In the genomic region with DNA sequence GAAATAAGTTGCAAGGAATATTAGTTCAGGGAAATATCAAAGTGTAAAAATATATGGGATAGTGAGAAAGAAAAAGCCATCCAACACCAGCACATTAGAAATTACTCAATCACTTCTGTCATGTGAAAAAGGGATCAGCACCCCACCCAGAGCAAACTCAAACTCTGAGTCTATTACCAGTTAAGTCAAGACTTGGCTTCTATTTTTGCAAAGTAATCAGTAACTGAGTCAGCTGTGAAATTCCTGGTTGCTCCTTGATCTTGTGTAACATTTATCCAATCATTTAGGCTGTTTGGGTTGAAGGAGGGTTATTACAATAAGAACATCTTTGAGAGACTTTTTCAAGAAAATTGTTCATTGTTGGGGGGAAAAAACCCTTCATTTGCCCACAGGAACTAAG, we compare ENCODE assay signal across 14 cellular contexts. TPM values are rescaled to one million over a fixed set of nuclear protein-coding genes. Genes with fewer than 3 reads are reported as not detected.
DNase-seq lines count a peak whose midpoint lies in the region; ATAC-seq and TF ChIP-seq lines count a peak whose summit lies in the region.
"Had no signal": no experiment of that assay in that cellular context is flagged by ENCODE, and none has a peak within 500 bp of the region (broad histone marks: within the 10 kb centered on the region; RNA-seq: fewer than 3 reads in every experiment).

No MANE protein-coding gene starts in this region.

- H2BK12ac ChIP-seq in mesenchymal stem cell (ENCODE audit: low read length in 2 of 2): no peak overlapping the region

- H3K9me3 ChIP-seq in Peyer's patch: no peaks in the 10 kb centered on the region
- no peaks in the 10 kb centered on the region for H3K9me3 ChIP-seq in mesenchymal stem cell (ENCODE audit: control insufficient read depth, low read length)
- H3K9me3 ChIP-seq: MG63 had no signal

- H3K4me1 ChIP-seq in Peyer's patch: peaks cover 0 to 56% (median 4%) of the 10 kb centered on the region in 4 donors
- H3K4me1 ChIP-seq in mesenchymal stem cell (ENCODE audit: control insufficient read depth, insufficient read depth, low read depth, low read length): peaks cover 13% of the 10 kb centered on the region

- H3K36me3 ChIP-seq in Peyer's patch: no peaks in the 10 kb centered on the region
- H3K36me3 ChIP-seq in mesenchymal stem cell (ENCODE audit: control insufficient read depth in 1 of 2, insufficient read depth in 2 of 2, low read depth in 1 of 2, low read length in 2 of 2): peaks cover 0 to 24% of the 10 kb centered on the region in 2 experiments
- H3K36me3 ChIP-seq: MG63 had no signal

- peak overlapping the region; percentile 96 for H3K27ac ChIP-seq in 22Rv1
- H3K27ac ChIP-seq in Peyer's patch: peak overlapping the region in 3 of 4 donors; percentile 34 to 63 (median 40)
- H3K27ac ChIP-seq in mesenchymal stem cell (ENCODE audit: low read length, poor library complexity, severe bottlenecking): no peak overlapping the region

- H3K27me3 ChIP-seq in Peyer's patch: no peaks in the 10 kb centered on the region
- no peaks in the 10 kb centered on the region for H3K27me3 ChIP-seq in mesenchymal stem cell (ENCODE audit: control insufficient read depth in 1 of 2, insufficient read depth in 1 of 2, low read length in 2 of 2)
- H3K27me3 ChIP-seq: MG63 had no signal

- no peaks in the 10 kb centered on the region for H3K79me1 ChIP-seq in mesenchymal stem cell (replicated peaks; ENCODE audit: low read length, poor library complexity, severe bottlenecking)

- peak overlapping the region; percentile 59 for H3K9ac ChIP-seq in mesenchymal stem cell (ENCODE audit: low read length)

- H3K4me3 ChIP-seq in Peyer's patch (no peak overlapping the region), mesenchymal stem cell (ENCODE audit: insufficient read depth in 1 of 2, low read depth in 1 of 2, low read length in 2 of 2) (peak overlapping the region in 1 of 2 experiments; percentile 28)
- H3K4me3 ChIP-seq: MG63 had no signal

- no peak overlapping the region for H3K4me2 ChIP-seq in mesenchymal stem cell (ENCODE audit: low read length, poor library complexity, severe bottlenecking)

- H2AK5ac ChIP-seq in mesenchymal stem cell (ENCODE audit: low read length, severe bottlenecking): no peak overlapping the region

- H2AFZ ChIP-seq in mesenchymal stem cell (ENCODE audit: low read depth, low read length): no peak overlapping the region

- in situ Hi-C loops in GM13976 (cut with MboI; ENCODE audit: low sequenced_read_pairs, unreplicated experiment): no loop called here

- H4K91ac ChIP-seq in mesenchymal stem cell (ENCODE audit: low read length): no peak overlapping the region

- no peak overlapping the region for H4K8ac ChIP-seq in mesenchymal stem cell (ENCODE audit: low read length)

- H3K23ac ChIP-seq in mesenchymal stem cell (ENCODE audit: low read length in 2 of 2): no peak overlapping the region

- no peak overlapping the region for H2BK5ac ChIP-seq in mesenchymal stem cell (ENCODE audit: low read depth, low read length, poor library complexity, severe bottlenecking)

- no peak overlapping the region for H2BK15ac ChIP-seq in mesenchymal stem cell (ENCODE audit: low read depth, poor library complexity, severe bottlenecking)

- ATAC-seq in esophagus mucosa: peak; percentile 63
- no peak for ATAC-seq in HG02610 (IDR thresholded peaks at IDR 0.05; ENCODE audit: unreplicated experiment)
- ATAC-seq in GM21619 (IDR thresholded peaks at IDR 0.05; ENCODE audit: unreplicated experiment): no peak
- ATAC-seq: naive thymus-derived CD4-positive, alpha-beta T cell had no signal

- no peak for TF ChIP-seq POLR2A in Peyer's patch (IDR thresholded peaks at IDR 0.05)

- no peak overlapping the region for H3K18ac ChIP-seq in mesenchymal stem cell (ENCODE audit: low read depth in 1 of 2, low read length in 2 of 2)

- DNase-seq in Peyer's patch (peak in 1 of 3 donors; percentile 56), mesenchymal stem cell (peak; percentile 13), NCI-H1048 (lab: John Stamatoyannopoulos, UW) (no peak), GM13976 (ENCODE audit: low spot score) (no peak)
- DNase-seq: ACHN; DMS79 treated with DMSO at 0.1 percent for 48 hours; effector CD8-positive, alpha-beta T cell; MG63; naive thymus-derived CD4-positive, alpha-beta T cell; NCI-H446 had no signal

- no peak overlapping the region for H3K4ac ChIP-seq in mesenchymal stem cell (ENCODE audit: low read depth in 1 of 2, low read length in 2 of 2)

- TF ChIP-seq CTCF in 22Rv1 (IDR thresholded peaks at IDR 0.05) (no peak), Peyer's patch (IDR thresholded peaks at IDR 0.05) (no peak), GM13976 (IDR thresholded peaks at IDR 0.05; ENCODE audit: borderline replicate concordance, control extremely low read depth, extremely low read depth, insufficient read depth, missing control alignments) (no peak)

- H3K14ac ChIP-seq in mesenchymal stem cell (ENCODE audit: low read length in 2 of 2): no peak overlapping the region

- H2BK120ac ChIP-seq in mesenchymal stem cell (ENCODE audit: low read depth, low read length): no peak overlapping the region

RNA-seq across cellular contexts. Expression of a gene that starts 51.2 kb away (rescaled TPM):
- total RNA-seq in Peyer's patch (100 to 1,000 TPM in 2 of 4 donors, 10 to 100 TPM in 2; 22.3 to 145 (median 91.6) TPM), esophagus mucosa (36.3 TPM)
- polyA plus RNA-seq in mesenchymal stem cell (2013, experiment 1 of 2): 0.03 TPM
- 0.03 TPM for polyA plus RNA-seq in mesenchymal stem cell (2013, experiment 2 of 2)
